ENCODE assay signal across 8 cellular contexts in genomic region chr6:32941412-32941784, GRCh38. TPM values are rescaled to one million over a fixed set of nuclear protein-coding genes. Genes with fewer than 3 reads are reported as not detected.
A peak's percentile ranks its signal among the peaks of the same experiment; 100 is the strongest.
DNase-seq lines count a peak whose midpoint lies in the region; ATAC-seq and TF ChIP-seq lines count a peak whose summit lies in the region.

No MANE protein-coding gene starts in this region.

- H3K27ac Mint-ChIP-seq in nephron, result peak overlapping the region; percentile 95 to 97 (median 96)

- CTCF ChIA-PET in GM10248 (lab: Yijun Ruan, JAX), result interaction anchor here (0.9 to 15.9 kb wide), 10 partner anchors 8 to 220 kb away, joined by 3 to 379 read pairs (median 12); partner anchors contain the start of genes BRD2, HLA-DMA and TAP2

- H3K9me3 Mint-ChIP-seq in nephron, result no peaks in the 10 kb centered on the region

- H3K27me3 Mint-ChIP-seq in nephron (ENCODE audit: low read depth), result peaks cover 14% of the 10 kb centered on the region

- H3K4me1 Mint-ChIP-seq in nephron, result peaks cover 11% of the 10 kb centered on the region

- DNase-seq in GM10248 (ENCODE audit: extremely low spot score) (peak; percentile 63), Kasumi-1 (lab: John Stamatoyannopoulos, UW) (peak; percentile 8 to 11), H4 (ENCODE audit: low spot score) (no peak), medulla oblongata (ENCODE audit: extremely low spot score) (no peak), hypothalamus (lab: John Stamatoyannopoulos, UW) (no peak)
- DNase-seq in activated effector memory CD4-positive, alpha-beta T cell treated with anti-CD3 and anti-CD28 coated beads, Interleukin-2, amount 50 U/mL, for 16 hours, result peak; percentile 73

- POLR2A ChIA-PET in GM10248 (lab: Yijun Ruan, JAX), result interaction anchor here (0.7 to 8.5 kb wide), 7 partner anchors 8 to 102 kb away, joined by 3 to 211 read pairs (median 11); no protein-coding TSS in a partner anchor

- H3K36me3 Mint-ChIP-seq in nephron (ENCODE audit: low read depth), result no peaks in the 10 kb centered on the region

- peak overlapping the region in 1 of 3 experiments; percentile 80 for H3K4me3 Mint-ChIP-seq in nephron

- ATAC-seq in GM21528 (IDR thresholded peaks at IDR 0.05; ENCODE audit: low FRiP score, unreplicated experiment), result peak; percentile 40

- TF ChIP-seq CTCF in GM10248 (IDR thresholded peaks at IDR 0.05; ENCODE audit: control extremely low read depth, extremely low read depth, low read depth, missing control alignments) (no peak), nephron (IDR thresholded peaks at IDR 0.05; ENCODE audit: unreplicated experiment in 3 of 3) (no peak)

RNA-seq across cellular contexts. Expression of gene HLA-DMB, which starts 0.6 kb away (rescaled TPM):
- 4.5 and 4.6 TPM in 2 replicates for total RNA-seq in H4 (2014; rRNA removed; shearing (Covaris generic))

RNA-seq across cellular contexts. Expression of gene HLA-DMA, which starts 11.5 kb away (rescaled TPM):
- total RNA-seq in H4 (2014; rRNA removed; shearing (Covaris generic)), result 10.3 and 13.0 TPM in 2 replicates

RNA-seq across cellular contexts. Expression of gene BRD2, which starts 27.0 kb away (rescaled TPM):
- 52.2 and 57.6 TPM in 2 replicates for total RNA-seq in H4 (2014; rRNA removed; shearing (Covaris generic))

Comparison
In these comparisons a context has a peak if more than half of its experiments do, and no peak if none do; other contexts are left out.
1. DNase-seq: peak in GM10248 (single experiment), Kasumi-1 (2 of 2) and activated effector memory CD4-positive, alpha-beta T cell treated with anti-CD3 and anti-CD28 coated beads, Interleukin-2, amount 50 U/mL, for 16 hours (single experiment); none in H4 (single experiment), medulla oblongata (single experiment) and hypothalamus (0 of 51).